15 cellular contexts compared by ENCODE assay signal in the genomic region with DNA sequence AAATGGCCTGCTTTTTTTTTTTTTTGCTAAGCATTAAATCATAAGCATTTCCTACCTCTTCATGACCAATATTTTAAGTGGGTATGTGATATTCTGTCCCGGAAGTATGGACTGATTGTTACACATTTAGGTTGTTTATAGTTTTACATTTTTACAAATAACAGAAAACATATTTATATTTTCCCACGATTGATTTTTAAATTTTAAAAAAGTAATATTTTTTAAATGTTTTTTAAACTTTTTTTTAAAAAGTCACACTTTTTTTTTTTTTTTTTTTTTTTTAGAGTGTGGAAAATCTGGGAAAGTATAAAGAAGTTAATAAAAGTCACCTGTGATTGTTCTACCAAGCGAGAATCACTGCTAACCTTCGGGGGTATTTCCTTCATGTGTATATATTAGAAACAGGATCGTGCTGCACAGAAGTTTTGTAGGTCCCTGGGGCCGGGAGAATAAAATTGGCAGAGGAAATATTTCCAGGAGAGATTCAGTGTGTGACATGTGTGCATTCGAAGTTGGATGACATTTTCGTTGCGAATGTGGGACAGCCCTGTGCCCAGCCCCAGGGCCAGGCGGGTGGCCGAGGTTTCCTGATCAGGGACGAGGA.
A peak's percentile ranks its signal among the peaks of the same experiment; 100 is the strongest.
DNase-seq lines count a peak whose midpoint lies in the region; ATAC-seq and TF ChIP-seq lines count a peak whose summit lies in the region.
"Had no signal": no experiment of that assay in that cellular context is flagged by ENCODE, and none has a peak within 500 bp of the region (broad histone marks: within the 10 kb centered on the region; RNA-seq: fewer than 3 reads in every experiment).

No MANE protein-coding gene starts in this region.

- H3K4me3 Mint-ChIP-seq in activated CD4-positive, alpha-beta memory T cell treated with anti-CD3 and anti-CD28 coated beads for 36 hours: no peak overlapping the region
- H3K4me3 Mint-ChIP-seq in natural killer cell treated with Interleukin-12 subunit alpha and Interleukin-12 subunit beta and Interleukin-15 and Interleukin-18, amount 100 ng/mL, for 72 hours: no peak overlapping the region

- H3K36me3 ChIP-seq in ES-I3 (ENCODE audit: insufficient read depth, low read length) (no peaks in the 10 kb centered on the region), SK-N-MC (ENCODE audit: insufficient read depth, low read length) (no peaks in the 10 kb centered on the region), hepatocyte (replicated peaks; ENCODE audit: insufficient read depth, low read depth) (no peaks in the 10 kb centered on the region), testis (ENCODE audit: low read depth, missing control alignments) (no peaks in the 10 kb centered on the region)

- H3K4me3 ChIP-seq in SK-N-MC: peak overlapping the region; percentile 52
- H3K4me3 ChIP-seq in hepatocyte: no peak overlapping the region
- peak overlapping the region; percentile 18 to 50 for H3K4me3 ChIP-seq in testis
- H3K4me3 ChIP-seq: GM12878 had no signal

- TF ChIP-seq CTCF in hepatocyte (IDR thresholded peaks at IDR 0.05; ENCODE audit: poor library complexity): no peak
- TF ChIP-seq CTCF in testis (IDR thresholded peaks at IDR 0.05): no peak

- no peaks in the 10 kb centered on the region for H4K20me1 ChIP-seq in hepatocyte (ENCODE audit: insufficient read depth, poor library complexity, severe bottlenecking)

- H3K4me2 ChIP-seq in hepatocyte: peak overlapping the region; percentile 69

- H3K9me3 Mint-ChIP-seq in activated CD4-positive, alpha-beta memory T cell treated with anti-CD3 and anti-CD28 coated beads for 36 hours: no peaks in the 10 kb centered on the region
- H3K9me3 Mint-ChIP-seq in natural killer cell treated with Interleukin-12 subunit alpha and Interleukin-12 subunit beta and Interleukin-15 and Interleukin-18, amount 100 ng/mL, for 72 hours: no peaks in the 10 kb centered on the region

- CTCF ChIA-PET in activated CD4-positive, alpha-beta memory T cell treated with anti-CD3 and anti-CD28 coated beads for 36 hours (lab: Charles Lee): interaction anchor here (0.7 to 2.1 kb wide), 2 partner anchors 85 kb away, joined by 3 to 9 read pairs; no protein-coding TSS in a partner anchor

- H3K4me1 Mint-ChIP-seq in activated CD4-positive, alpha-beta memory T cell treated with anti-CD3 and anti-CD28 coated beads for 36 hours (ENCODE audit: low read depth): peaks cover 4% of the 10 kb centered on the region
- H3K4me1 Mint-ChIP-seq in natural killer cell treated with Interleukin-12 subunit alpha and Interleukin-12 subunit beta and Interleukin-15 and Interleukin-18, amount 100 ng/mL, for 72 hours (ENCODE audit: low read depth in 2 of 2): peaks cover 0 to 4% of the 10 kb centered on the region in 2 donors

- no peaks in the 10 kb centered on the region for H3K27me3 ChIP-seq in hepatocyte
- H3K27me3 ChIP-seq in testis: no peaks in the 10 kb centered on the region

- H3K9me3 ChIP-seq in ES-I3 (ENCODE audit: control insufficient read depth, insufficient read depth, low read length): no peaks in the 10 kb centered on the region
- no peaks in the 10 kb centered on the region for H3K9me3 ChIP-seq in SK-N-MC (ENCODE audit: low read depth, low read length)
- H3K9me3 ChIP-seq in hepatocyte (ENCODE audit: low read depth): no peaks in the 10 kb centered on the region
- no peaks in the 10 kb centered on the region for H3K9me3 ChIP-seq in testis

- DNase-seq in SK-N-MC (ENCODE audit: low read depth, low spot score) (no peak), hepatocyte (ENCODE audit: low spot score) (no peak), testis (no peak)
- no peak for DNase-seq in activated CD4-positive, alpha-beta memory T cell treated with anti-CD3 and anti-CD28 coated beads for 36 hours
- no peak for DNase-seq in natural killer cell treated with Interleukin-12 subunit alpha and Interleukin-12 subunit beta and Interleukin-15 and Interleukin-18, amount 100 ng/mL, for 72 hours (ENCODE audit: low spot score)
- DNase-seq: DMS53, GDM1, HCEC 1CT, NCI-H1436, NCI-H2029, NCI-H748 treated with DMSO at 0.1 percent for 48 hours, PC-3 had no signal

- no peaks in the 10 kb centered on the region for H3K9me2 ChIP-seq in hepatocyte (replicated peaks; ENCODE audit: insufficient read depth)

- peaks cover 16% of the 10 kb centered on the region; the same call in 1 of the 2 replicates for H3K4me1 ChIP-seq in ES-I3 (ENCODE audit: insufficient read depth, low read length)
- peaks cover 16% of the 10 kb centered on the region for H3K4me1 ChIP-seq in hepatocyte (ENCODE audit: insufficient read depth)
- peaks cover 3% of the 10 kb centered on the region for H3K4me1 ChIP-seq in testis

- H3K79me2 ChIP-seq in hepatocyte: no peaks in the 10 kb centered on the region

- WGBS in hepatocyte (ENCODE audit: low lambda C conversion rate, missing lambda C conversion rate): 60% methylated on average over 12 of the region's 12 CpGs
- 50 to 69% methylated on average over 12 of the region's 12 CpGs for WGBS in testis, 2 donors

- H3K9ac ChIP-seq in ES-I3 (ENCODE audit: low read depth, low read length): peak overlapping the region; percentile 27; the same call in 1 of the 2 replicates
- no peak overlapping the region for H3K9ac ChIP-seq in SK-N-MC (ENCODE audit: insufficient read length)

- POLR2A ChIA-PET in activated CD4-positive, alpha-beta memory T cell treated with anti-CD3 and anti-CD28 coated beads for 36 hours (lab: Charles Lee): no interaction called here

- H2AFZ ChIP-seq in hepatocyte: no peak overlapping the region

- H3K27ac Mint-ChIP-seq in activated CD4-positive, alpha-beta memory T cell treated with anti-CD3 and anti-CD28 coated beads for 36 hours: no peak overlapping the region
- H3K27ac Mint-ChIP-seq in natural killer cell treated with Interleukin-12 subunit alpha and Interleukin-12 subunit beta and Interleukin-15 and Interleukin-18, amount 100 ng/mL, for 72 hours: no peak overlapping the region

- H3K27ac ChIP-seq in SK-N-MC (no peak overlapping the region), hepatocyte (no peak overlapping the region), testis (no peak overlapping the region)

- intact Hi-C loops in testis (cut with DNase I; ENCODE audit: low total_unique reads): no loop called here
- intact Hi-C loops in activated CD4-positive, alpha-beta memory T cell treated with anti-CD3 and anti-CD28 coated beads for 36 hours (cut with micrococcal nuclease): loop anchor here (10.0 kb wide), 1 partner anchor 86 kb away; no protein-coding TSS in a partner anchor

- ATAC-seq in HG03095 (IDR thresholded peaks at IDR 0.05; ENCODE audit: unreplicated experiment): no peak
- no peak for ATAC-seq in natural killer cell treated with Interleukin-12 subunit alpha and Interleukin-12 subunit beta and Interleukin-15 and Interleukin-18, amount 100 ng/mL, for 72 hours
- ATAC-seq: GM12878, PC-3 had no signal

- no peaks in the 10 kb centered on the region for H3K36me3 Mint-ChIP-seq in activated CD4-positive, alpha-beta memory T cell treated with anti-CD3 and anti-CD28 coated beads for 36 hours
- no peaks in the 10 kb centered on the region for H3K36me3 Mint-ChIP-seq in natural killer cell treated with Interleukin-12 subunit alpha and Interleukin-12 subunit beta and Interleukin-15 and Interleukin-18, amount 100 ng/mL, for 72 hours

- no peak for TF ChIP-seq POLR2A in testis (IDR thresholded peaks at IDR 0.05)

- H3K27me3 Mint-ChIP-seq in activated CD4-positive, alpha-beta memory T cell treated with anti-CD3 and anti-CD28 coated beads for 36 hours: peaks cover 27% of the 10 kb centered on the region
- peaks cover 28 to 40% of the 10 kb centered on the region in 2 donors for H3K27me3 Mint-ChIP-seq in natural killer cell treated with Interleukin-12 subunit alpha and Interleukin-12 subunit beta and Interleukin-15 and Interleukin-18, amount 100 ng/mL, for 72 hours
